Comparison of ENCODE assay signal across 8 cellular contexts in genomic region chr18:3447895-3448844, GRCh38. TPM values are rescaled to one million over a fixed set of nuclear protein-coding genes. Genes with fewer than 3 reads are reported as not detected.
DNase-seq lines count a peak whose midpoint lies in the region; ATAC-seq and TF ChIP-seq lines count a peak whose summit lies in the region.

No MANE protein-coding gene starts in this region.

- TF ChIP-seq CTCF in AG04450 (IDR thresholded peaks at IDR 0.05; ENCODE audit: low read depth, low read length): peak; percentile 18; the same call in 1 of the 2 replicates
- TF ChIP-seq CTCF in WERI-Rb-1 (IDR thresholded peaks at IDR 0.05; ENCODE audit: low read depth, low read length): no peak
- no peak for TF ChIP-seq CTCF in cardiac fibroblast (IDR thresholded peaks at IDR 0.05; ENCODE audit: low read depth, low read length)

- H3K4me3 ChIP-seq in AG04450 (ENCODE audit: low read depth, low read length): peak overlapping the region; percentile 89
- peak overlapping the region; percentile 80 for H3K4me3 ChIP-seq in WERI-Rb-1 (ENCODE audit: low read depth, low read length)
- peak overlapping the region; percentile 64 to 90 for H3K4me3 ChIP-seq in cardiac fibroblast (replicated peaks in 1 of 2; ENCODE audit: low read depth in 2 of 2, low read length in 2 of 2)

- POLR2A ChIA-PET in AG04450 (lab: Yijun Ruan, JAX): interaction anchor here (0.6 to 2.7 kb wide), 15 partner anchors 131 to 460 kb away, joined by 3 to 12 read pairs (median 4); no protein-coding TSS in a partner anchor

- CTCF ChIA-PET in AG04450 (lab: Charles Lee): interaction anchor here (0.6 to 2.7 kb wide), 6 partner anchors 12 to 324 kb away, joined by 3 to 12 read pairs (median 6); no protein-coding TSS in a partner anchor

- H3K36me3 ChIP-seq in WERI-Rb-1: no peaks in the 10 kb centered on the region

- DNase-seq in AG04450 (ENCODE audit: low read depth, low spot score) (peak; percentile 88), NCI-H2196 (lab: John Stamatoyannopoulos, UW; ENCODE audit: unreplicated experiment) (peak; percentile 100), WERI-Rb-1 (peak; percentile 96), cardiac fibroblast (ENCODE audit: low read depth in 2 of 2) (peak; percentile 98 to 99), iris pigment epithelial cell (ENCODE audit: low read depth) (peak; percentile 98)
- peak; percentile 62 to 77 for DNase-seq in stimulated activated CD4-positive, alpha-beta T cell treated with anti-CD3 and anti-CD28 coated beads, Interleukin-12 subunit alpha, Interleukin-12 subunit beta, amount 100 ng/mL, for 24 hours (ENCODE audit: low read depth in 2 of 2)

- H3K27me3 ChIP-seq in AG04450 (ENCODE audit: control insufficient read depth, insufficient read depth, low read length) (no peaks in the 10 kb centered on the region), WERI-Rb-1 (ENCODE audit: insufficient read depth, low read depth, severe bottlenecking) (no peaks in the 10 kb centered on the region)

- peak overlapping the region; percentile 99 for H3K27ac ChIP-seq in AG04450 (ENCODE audit: low read depth, low read length)
- peak overlapping the region; percentile 87 for H3K27ac ChIP-seq in WERI-Rb-1

- ATAC-seq in GM18907 (IDR thresholded peaks at IDR 0.05; ENCODE audit: unreplicated experiment): peak; percentile 75
- peak; percentile 61 for ATAC-seq in HG03139 (IDR thresholded peaks at IDR 0.05; ENCODE audit: unreplicated experiment)

- H3K9me3 ChIP-seq in AG04450 (ENCODE audit: control insufficient read depth, insufficient read depth, low read length): peaks cover 7% of the 10 kb centered on the region; the same call in 1 of the 2 replicates
- H3K9me3 ChIP-seq in WERI-Rb-1 (ENCODE audit: severe bottlenecking): no peaks in the 10 kb centered on the region

RNA-seq across cellular contexts. Expression of gene TGIF1, which starts 1.8 kb away (rescaled TPM):
- polyA plus RNA-seq in AG04450 (2011; rRNA removed): 60.6 and 61.1 TPM in 2 replicates
- polyA minus RNA-seq in AG04450 (2011; rRNA and poly(A)+ RNA removed): 72.3 and 110 TPM in 2 replicates

Comparison
In these comparisons a context has a peak if more than half of its experiments do, and no peak if none do; other contexts are left out.
1. Peak in every context shown above with its lines: DNase-seq, ATAC-seq, H3K4me3 ChIP-seq and H3K27ac ChIP-seq.